ENCODE assay signal across 18 cellular contexts in genomic region chr2:10923965-10924364, GRCh38. TPM values are rescaled to one million over a fixed set of nuclear protein-coding genes. Genes with fewer than 3 reads are reported as not detected.
DNase-seq lines count a peak whose midpoint lies in the region; ATAC-seq and TF ChIP-seq lines count a peak whose summit lies in the region.
"Had no signal": no experiment of that assay in that cellular context is flagged by ENCODE, and none has a peak within 500 bp of the region (broad histone marks: within the 10 kb centered on the region; RNA-seq: fewer than 3 reads in every experiment).

No MANE protein-coding gene starts in this region.

- H2AFZ ChIP-seq in neuronal stem cell (ENCODE audit: low read length), result no peak overlapping the region

- H3K27me3 ChIP-seq in neuronal stem cell (ENCODE audit: control insufficient read depth in 3 of 3, insufficient read depth in 3 of 3, low read depth in 1 of 3, low read length in 3 of 3), result peaks cover 0 to 9% (median 2%) of the 10 kb centered on the region in 3 experiments
- no peaks in the 10 kb centered on the region for H3K27me3 ChIP-seq in upper lobe of right lung

- no peak overlapping the region for H4K91ac ChIP-seq in neuronal stem cell (ENCODE audit: low read depth, low read length, poor library complexity)

- H3K14ac ChIP-seq in neuronal stem cell (ENCODE audit: low read length), result no peak overlapping the region

- H3K23ac ChIP-seq in neuronal stem cell (ENCODE audit: low read depth, low read length, poor library complexity), result no peak overlapping the region

- no peaks in the 10 kb centered on the region for H3K9me3 ChIP-seq in neuronal stem cell (replicated peaks in 1 of 2; ENCODE audit: control insufficient read depth in 2 of 2, insufficient read depth in 1 of 2, low read depth in 1 of 2, low read length in 2 of 2)
- H3K9me3 ChIP-seq in upper lobe of right lung, result no peaks in the 10 kb centered on the region

- H3K27me3 Mint-ChIP-seq in endothelial cell (ENCODE audit: unreplicated experiment), result peaks cover 8% of the 10 kb centered on the region

- no peak overlapping the region for H3K4ac ChIP-seq in neuronal stem cell (ENCODE audit: low read length)

- WGBS in neuronal stem cell (ENCODE audit: extremely low coverage in 2 of 2, insufficient read length in 2 of 2, insufficient replicate concordance in 1 of 2), 2 donors, result no CpG with 5 or more reads among the region's 6 CpGs

- H3K36me3 ChIP-seq in neuronal stem cell (replicated peaks in 1 of 2; ENCODE audit: control insufficient read depth in 2 of 2, insufficient read depth in 2 of 2, low read length in 2 of 2) (no peaks in the 10 kb centered on the region), upper lobe of right lung (no peaks in the 10 kb centered on the region)

- no peak overlapping the region for H3K9ac ChIP-seq in neuronal stem cell (ENCODE audit: low read depth, low read length, poor library complexity)

- H2BK120ac ChIP-seq in neuronal stem cell (ENCODE audit: low read depth, low read length), result no peak overlapping the region

- H3K4me1 Mint-ChIP-seq in endothelial cell (ENCODE audit: unreplicated experiment), result peaks cover 8% of the 10 kb centered on the region

- ATAC-seq in upper lobe of right lung, result no peak

- no peak overlapping the region for H3K4me2 ChIP-seq in neuronal stem cell (ENCODE audit: insufficient read depth, low read length, poor library complexity, severe bottlenecking)

- peak overlapping the region; percentile 6 for H3K27ac Mint-ChIP-seq in endothelial cell (ENCODE audit: unreplicated experiment)
- H3K27ac Mint-ChIP-seq: CD4-positive, alpha-beta memory T cell had no signal

- intact Hi-C loops in upper lobe of right lung (cut with DNase I), result no loop called here

- H2BK12ac ChIP-seq in neuronal stem cell (ENCODE audit: low read length), result no peak overlapping the region

- H3K4me3 Mint-ChIP-seq in endothelial cell (ENCODE audit: unreplicated experiment), result no peak overlapping the region
- H3K4me3 Mint-ChIP-seq: CD4-positive, alpha-beta memory T cell had no signal

- H3K9me3 Mint-ChIP-seq in endothelial cell (ENCODE audit: unreplicated experiment), result no peaks in the 10 kb centered on the region
- H3K9me3 Mint-ChIP-seq: CD4-positive, alpha-beta memory T cell had no signal

- DNase-seq in endothelial cell (ENCODE audit: low spot score) (no peak), neuronal stem cell (ENCODE audit: low spot score) (no peak), upper lobe of right lung (peak; percentile 46), NCI-H2081 (lab: John Stamatoyannopoulos, UW) (no peak), SHP77 (lab: John Stamatoyannopoulos, UW) (no peak)
- DNase-seq in stimulated activated CD4-positive, alpha-beta T cell treated with anti-CD3 and anti-CD28 coated beads, Interleukin-4, amount 100 ng/mL, for 24 hours, result no peak
- DNase-seq: C1 segment of cervical spinal cord; Calu3; CD4-positive, alpha-beta memory T cell; COR-L47; DMS53; DMS79 treated with DMSO at 0.1 percent for 48 hours; GF-D8; GOT3; H7; HCEC 1CT had no signal

- H3K27ac ChIP-seq in neuronal stem cell (replicated peaks; ENCODE audit: low read length) (no peak overlapping the region), upper lobe of right lung (no peak overlapping the region)

- H3K36me3 Mint-ChIP-seq in endothelial cell (ENCODE audit: low read depth, unreplicated experiment), result peaks cover 3% of the 10 kb centered on the region
- H3K36me3 Mint-ChIP-seq: CD4-positive, alpha-beta memory T cell had no signal

- TF ChIP-seq CTCF in endothelial cell (IDR thresholded peaks at IDR 0.05; ENCODE audit: unreplicated experiment) (no peak), upper lobe of right lung (IDR thresholded peaks at IDR 0.05) (no peak)

- H3K4me3 ChIP-seq in neuronal stem cell (ENCODE audit: low read length in 2 of 2), result no peak overlapping the region
- no peak overlapping the region for H3K4me3 ChIP-seq in upper lobe of right lung

- H4K8ac ChIP-seq in neuronal stem cell (ENCODE audit: low read depth, low read length), result no peak overlapping the region

- H2BK5ac ChIP-seq in neuronal stem cell (ENCODE audit: low read length), result no peak overlapping the region

- no peak overlapping the region for H2BK15ac ChIP-seq in neuronal stem cell (ENCODE audit: low read length)

- peak overlapping the region; percentile 17 for H2AK5ac ChIP-seq in neuronal stem cell (ENCODE audit: low read depth, low read length)

- no peaks in the 10 kb centered on the region for H3K79me1 ChIP-seq in neuronal stem cell (ENCODE audit: low read depth, low read length)

- no peak overlapping the region for H3K18ac ChIP-seq in neuronal stem cell (ENCODE audit: low read length)

- H3K4me1 ChIP-seq in neuronal stem cell (ENCODE audit: control insufficient read depth in 2 of 2, insufficient read depth in 1 of 2, low read depth in 1 of 2, low read length in 2 of 2), result peaks cover 3 to 4% of the 10 kb centered on the region in 2 donors
- no peaks in the 10 kb centered on the region for H3K4me1 ChIP-seq in upper lobe of right lung

RNA-seq across cellular contexts. Expression of gene KCNF1, which starts 12.2 kb away (rescaled TPM):
- total RNA-seq in endothelial cell (ENCODE audit: unreplicated experiment), result 8.4 TPM
- 0.14 TPM for polyA plus RNA-seq in neuronal stem cell (2013, experiment 1 of 2)
- 0.08 TPM for polyA plus RNA-seq in neuronal stem cell (2013, experiment 2 of 2)
- 0.17 TPM for total RNA-seq in upper lobe of right lung
- total RNA-seq: Calu3; CD4-positive, alpha-beta memory T cell; Daoy had no signal
- polyA plus RNA-seq: BJ; CD4-positive, alpha-beta memory T cell had no signal
